In genomic region chr13:102798653-102799543, GRCh38 we compare ENCODE assay signal across 1 cellular context.
TF ChIP-seq lines count a peak whose summit lies in the region.

Gene BIVM, plus strand, starts transcription at chr13:102799119. Its CDS starts 8,149 bp downstream, at chr13:102807268.
Gene POGLUT2, minus strand, starts transcription at chr13:102798976. Its CDS starts 306 bp downstream, at chr13:102798670.

TF ChIP-seq in HepG2, 621 proteins besides CTCF, POLR2A, EP300 and RAD21 (continued from another document and continues in another):
- 0 out of 2 replicates have a peak, but pooled peaks have one; percentile 25 for TF ChIP-seq ZNF547 (CRISPR knock-in tag; IDR thresholded peaks at IDR 0.05)
- TF ChIP-seq SMAD9 (CRISPR knock-in tag; IDR thresholded peaks at IDR 0.05), result no peak
- no peak for TF ChIP-seq ATF6 (CRISPR knock-in tag; conservative IDR thresholded peaks at IDR 0.05)
- TF ChIP-seq PCBP1 (IDR thresholded peaks at IDR 0.05; ENCODE audit: borderline replicate concordance, low read depth, low read length), result 0 out of 2 replicates have a peak, but pooled peaks have one; percentile 50
- TF ChIP-seq FOXO1 (CRISPR knock-in tag; IDR thresholded peaks at IDR 0.05), result no peak
- TF ChIP-seq ZNF124 (CRISPR knock-in tag; IDR thresholded peaks at IDR 0.05), result 0 out of 2 replicates have a peak, but pooled peaks have one; percentile 26
- TF ChIP-seq STAT6 (CRISPR knock-in tag; IDR thresholded peaks at IDR 0.05; ENCODE audit: borderline replicate concordance), result no peak
- TF ChIP-seq ZBTB42 (CRISPR knock-in tag; IDR thresholded peaks at IDR 0.05), result no peak
- no peak for TF ChIP-seq ZNF468 (CRISPR knock-in tag; IDR thresholded peaks at IDR 0.05)
- TF ChIP-seq ZNF292 (CRISPR knock-in tag; IDR thresholded peaks at IDR 0.05; ENCODE audit: borderline replicate concordance, low read depth), result no peak; the same call in 1 of the 2 replicates
- no peak; the same call in 1 of the 2 replicates for TF ChIP-seq PAXIP1 (CRISPR knock-in tag; conservative IDR thresholded peaks at IDR 0.05)
- peak; percentile 12; the same call in 1 of the 2 replicates for TF ChIP-seq ZNF800 (CRISPR knock-in tag; IDR thresholded peaks at IDR 0.05)
- no peak for TF ChIP-seq PHB2 (IDR thresholded peaks at IDR 0.05; ENCODE audit: partially characterized antibody)
- TF ChIP-seq YEATS2 (CRISPR knock-in tag; IDR thresholded peaks at IDR 0.05; ENCODE audit: borderline replicate concordance), result no peak; the same call in 1 of the 2 replicates
- TF ChIP-seq SCMH1 (CRISPR knock-in tag; IDR thresholded peaks at IDR 0.05; ENCODE audit: borderline replicate concordance), result no peak
- TF ChIP-seq CBFB (CRISPR knock-in tag; IDR thresholded peaks at IDR 0.05), result no peak
- TF ChIP-seq BRF2 (CRISPR knock-in tag; IDR thresholded peaks at IDR 0.05), result no peak
- peak; percentile 95 for TF ChIP-seq KMT2A (CRISPR knock-in tag; IDR thresholded peaks at IDR 0.05)
- no peak; the same call in 1 of the 2 replicates for TF ChIP-seq ZNF235 (CRISPR knock-in tag; IDR thresholded peaks at IDR 0.05; ENCODE audit: borderline replicate concordance)
- no peak for TF ChIP-seq PRDM15 (CRISPR knock-in tag; IDR thresholded peaks at IDR 0.05)
- TF ChIP-seq MYPOP (CRISPR knock-in tag; IDR thresholded peaks at IDR 0.05), result no peak; the same call in 1 of the 2 replicates
- TF ChIP-seq PHF8 (CRISPR knock-in tag; IDR thresholded peaks at IDR 0.05), result peak; percentile 81
- TF ChIP-seq ARNTL (CRISPR knock-in tag; IDR thresholded peaks at IDR 0.05), result peak; percentile 46; the same call in 1 of the 2 replicates
- TF ChIP-seq SIN3A (IDR thresholded peaks at IDR 0.05; ENCODE audit: borderline replicate concordance, low read depth, low read length), result peak; percentile 57; the same call in 1 of the 2 replicates
- TF ChIP-seq THAP9 (CRISPR knock-in tag; IDR thresholded peaks at IDR 0.05; ENCODE audit: borderline replicate concordance), result peak; percentile 48; the same call in 1 of the 2 replicates
- TF ChIP-seq ZNF614 (CRISPR knock-in tag; IDR thresholded peaks at IDR 0.05; ENCODE audit: borderline replicate concordance), result peak; percentile 13; the same call in 1 of the 2 replicates
- no peak for TF ChIP-seq GFI1 (CRISPR knock-in tag; IDR thresholded peaks at IDR 0.05; ENCODE audit: borderline replicate concordance)
- peak; percentile 19 for TF ChIP-seq U2AF1 (optimal IDR thresholded peaks at IDR 0.05; ENCODE audit: low read depth, low read length)
- TF ChIP-seq SOX6 (IDR thresholded peaks at IDR 0.05), result no peak
- TF ChIP-seq SOX6 (CRISPR knock-in tag; IDR thresholded peaks at IDR 0.05), result peak; percentile 37; the same call in 1 of the 2 replicates
- TF ChIP-seq ZKSCAN1 (IDR thresholded peaks at IDR 0.05; ENCODE audit: low read length), result no peak
